In the genomic region with DNA sequence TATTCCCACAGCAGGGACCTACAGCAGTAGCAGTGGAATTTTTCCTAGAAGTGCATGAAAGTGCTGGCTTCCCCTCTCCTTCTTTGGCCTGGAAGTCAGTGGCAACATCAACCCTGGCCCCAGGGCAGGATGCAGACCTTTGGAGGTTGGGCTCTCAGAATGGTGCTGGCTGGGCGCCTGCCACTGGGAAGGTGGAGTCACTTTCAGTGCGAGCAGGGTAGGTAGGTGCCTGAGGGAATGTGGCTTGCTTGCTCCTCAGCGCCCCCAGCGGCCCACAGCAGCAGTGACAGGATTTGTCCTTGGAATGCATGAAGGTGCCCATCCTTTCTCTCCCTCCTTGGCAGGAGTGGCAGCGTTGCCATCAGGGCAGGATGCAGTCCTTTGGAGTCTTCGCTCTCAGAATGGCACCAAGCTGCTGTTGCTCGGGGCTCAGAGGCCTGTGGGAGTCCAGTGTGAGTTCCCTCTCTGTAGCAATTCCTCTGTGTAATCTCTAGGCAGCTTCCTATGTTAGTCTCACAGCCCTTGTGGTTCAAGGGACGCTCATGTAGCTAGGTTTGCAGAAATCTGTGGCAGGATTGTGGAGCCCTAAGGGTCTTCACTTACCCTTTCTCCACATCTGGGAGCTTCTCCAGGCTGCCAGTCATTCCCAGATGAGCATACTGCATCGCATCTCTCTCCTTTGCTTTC, we compare ENCODE assay signal across 8 cellular contexts.
DNase-seq lines count a peak whose midpoint lies in the region; ATAC-seq and TF ChIP-seq lines count a peak whose summit lies in the region.

No MANE protein-coding gene starts in this region.

- H3K27ac ChIP-seq in heart right ventricle: no peak overlapping the region

- no peaks in the 10 kb centered on the region for H3K4me1 ChIP-seq in heart right ventricle

- WGBS in heart right ventricle, 2 donors: 53 to 57% methylated on average over 9 of the region's 9 CpGs

- TF ChIP-seq CTCF in GM10266 (IDR thresholded peaks at IDR 0.05; ENCODE audit: control insufficient read depth, insufficient read depth, low read depth, missing control alignments) (peak; percentile 59), heart right ventricle (IDR thresholded peaks at IDR 0.05) (peak; percentile 9 to 46 (median 33))

- H3K36me3 ChIP-seq in heart right ventricle: no peaks in the 10 kb centered on the region

- peak; percentile 7 for DNase-seq in GM10266 (ENCODE audit: extremely low spot score)
- peak; percentile 64 for DNase-seq in RPMI7951 (ENCODE audit: low read depth)
- DNase-seq in heart right ventricle: no peak
- no peak for DNase-seq in anterior cingulate cortex (lab: John Stamatoyannopoulos, UW)
- no peak for DNase-seq in NCI-H446 treated with DMSO at 0.1 percent for 48 hours (lab: John Stamatoyannopoulos, UW)
- DNase-seq in activated CD4-positive, alpha-beta T cell treated with anti-CD3 and anti-CD28 coated beads for 1 hour: no peak

- H3K27me3 ChIP-seq in heart right ventricle: no peaks in the 10 kb centered on the region

- H3K4me3 ChIP-seq in heart right ventricle: no peak overlapping the region

- ATAC-seq in HG02759 (IDR thresholded peaks at IDR 0.05; ENCODE audit: unreplicated experiment) (peak; percentile 57), heart right ventricle (no peak), GM18517 (IDR thresholded peaks at IDR 0.05; ENCODE audit: unreplicated experiment) (no peak)

- intact Hi-C loops in heart right ventricle (cut with DNase I): no loop called here

- H3K9me3 ChIP-seq in heart right ventricle: peaks cover 0 to 30% (median 0%) of the 10 kb centered on the region in 11 donors

Comparison
In these comparisons a context has a peak if more than half of its experiments do, and no peak if none do; other contexts are left out.
1. DNase-seq: peak in GM10266 (single experiment) and RPMI7951 (single experiment); none in heart right ventricle (0 of 2), anterior cingulate cortex (0 of 58), NCI-H446 treated with DMSO at 0.1 percent for 48 hours (single experiment) and activated CD4-positive, alpha-beta T cell treated with anti-CD3 and anti-CD28 coated beads for 1 hour (single experiment).